Comparison of ENCODE assay signal across 8 cellular contexts in the genomic region with DNA sequence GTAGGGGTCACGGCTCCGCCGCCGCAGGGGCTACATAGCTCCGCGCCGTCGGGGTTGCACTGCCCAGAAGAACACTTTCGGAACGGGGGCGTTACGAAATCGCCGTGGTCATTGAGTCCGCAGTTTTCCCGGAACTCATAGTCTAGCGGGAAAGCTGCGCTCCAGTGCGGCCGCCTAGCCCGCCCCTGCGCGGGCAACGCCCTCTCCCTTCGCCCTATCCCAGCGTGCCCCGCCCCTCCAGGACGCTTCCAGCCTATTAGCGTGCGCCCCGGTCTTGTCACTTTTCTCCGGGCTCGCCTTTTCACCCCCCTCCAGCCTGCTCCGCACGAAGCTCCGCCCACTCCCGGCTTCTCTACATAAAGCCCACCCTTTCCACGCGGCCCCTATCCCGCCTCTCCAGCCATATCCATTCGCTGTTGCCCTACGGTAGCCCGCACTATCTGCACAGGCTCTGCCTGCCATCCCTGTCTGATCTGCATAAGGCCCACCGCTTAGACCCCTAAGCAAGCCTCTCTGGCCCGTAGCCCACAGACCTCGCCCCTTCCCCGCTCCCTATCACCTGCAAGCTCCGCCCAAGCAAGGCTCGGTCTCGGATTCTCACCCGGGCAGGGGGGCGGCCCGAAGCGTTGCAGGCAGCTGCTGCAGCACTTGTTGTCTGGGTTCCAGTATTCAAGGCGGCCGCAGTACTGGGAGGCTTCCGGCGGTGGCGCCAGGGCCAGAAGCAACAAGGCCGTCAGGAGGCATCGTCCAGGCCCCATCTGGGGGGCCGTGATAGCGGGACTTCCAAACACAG.
DNase-seq lines count a peak whose midpoint lies in the region; ATAC-seq and TF ChIP-seq lines count a peak whose summit lies in the region.

No MANE protein-coding gene starts in this region.

- peaks cover 28% of the 10 kb centered on the region for H3K36me3 Mint-ChIP-seq in central memory CD8-positive, alpha-beta T cell (ENCODE audit: insufficient read depth)

- H3K4me3 Mint-ChIP-seq in central memory CD8-positive, alpha-beta T cell: peak overlapping the region; percentile 86

- no peaks in the 10 kb centered on the region for H3K9me3 Mint-ChIP-seq in central memory CD8-positive, alpha-beta T cell

- H3K27me3 Mint-ChIP-seq in central memory CD8-positive, alpha-beta T cell: no peaks in the 10 kb centered on the region

- H3K27ac Mint-ChIP-seq in central memory CD8-positive, alpha-beta T cell (ENCODE audit: low read depth): peak overlapping the region; percentile 63

- H3K4me1 Mint-ChIP-seq in central memory CD8-positive, alpha-beta T cell: peaks cover 44% of the 10 kb centered on the region

- peak overlapping the region; percentile 72 for H3K4me3 ChIP-seq in AG10803 (ENCODE audit: low read length)

- ATAC-seq in GM19025 (IDR thresholded peaks at IDR 0.05; ENCODE audit: low read depth, unreplicated experiment) (peak; percentile 63), HG03342 (IDR thresholded peaks at IDR 0.05; ENCODE audit: unreplicated experiment) (peak; percentile 51)
- ATAC-seq in central memory CD8-positive, alpha-beta T cell (replicated peaks; ENCODE audit: extremely low read depth, poor library complexity, severe bottlenecking): peak; percentile 62

- peak; percentile 94 for DNase-seq in AG10803 (ENCODE audit: low read depth)
- peak; percentile 100 for DNase-seq in NCI-H345 treated with DMSO at 0.1 percent for 48 hours (lab: John Stamatoyannopoulos, UW; ENCODE audit: unreplicated experiment)
- DNase-seq in activated CD4-positive, CD25-positive, alpha-beta regulatory T cell treated with anti-CD3 and anti-CD28 coated beads, Interleukin-2, amount 50 U/mL, for 16 hours (ENCODE audit: low read depth, low spot score): peak; percentile 91
- peak; percentile 88 to 92 for DNase-seq in central memory CD8-positive, alpha-beta T cell (ENCODE audit: low spot score in 2 of 2)
- peak; percentile 86 for DNase-seq in kidney glomerular epithelial cell (lab: John Stamatoyannopoulos, UW)
- peak; percentile 91 to 97 for DNase-seq in stimulated activated CD4-positive, alpha-beta T cell treated with anti-CD3 and anti-CD28 coated beads, Interleukin-15, amount 100 ng/mL, for 48 hours (ENCODE audit: low read depth in 2 of 2)

- peak; percentile 26 for TF ChIP-seq CTCF in AG10803 (conservative IDR thresholded peaks at IDR 0.05; ENCODE audit: low read length)

Comparison
In these comparisons a context has a peak if more than half of its experiments do, and no peak if none do; other contexts are left out.
1. Peak in every context shown above with its lines: DNase-seq, ATAC-seq and H3K4me3 ChIP-seq.